ENCODE assay signal across 8 cellular contexts in the genomic region with DNA sequence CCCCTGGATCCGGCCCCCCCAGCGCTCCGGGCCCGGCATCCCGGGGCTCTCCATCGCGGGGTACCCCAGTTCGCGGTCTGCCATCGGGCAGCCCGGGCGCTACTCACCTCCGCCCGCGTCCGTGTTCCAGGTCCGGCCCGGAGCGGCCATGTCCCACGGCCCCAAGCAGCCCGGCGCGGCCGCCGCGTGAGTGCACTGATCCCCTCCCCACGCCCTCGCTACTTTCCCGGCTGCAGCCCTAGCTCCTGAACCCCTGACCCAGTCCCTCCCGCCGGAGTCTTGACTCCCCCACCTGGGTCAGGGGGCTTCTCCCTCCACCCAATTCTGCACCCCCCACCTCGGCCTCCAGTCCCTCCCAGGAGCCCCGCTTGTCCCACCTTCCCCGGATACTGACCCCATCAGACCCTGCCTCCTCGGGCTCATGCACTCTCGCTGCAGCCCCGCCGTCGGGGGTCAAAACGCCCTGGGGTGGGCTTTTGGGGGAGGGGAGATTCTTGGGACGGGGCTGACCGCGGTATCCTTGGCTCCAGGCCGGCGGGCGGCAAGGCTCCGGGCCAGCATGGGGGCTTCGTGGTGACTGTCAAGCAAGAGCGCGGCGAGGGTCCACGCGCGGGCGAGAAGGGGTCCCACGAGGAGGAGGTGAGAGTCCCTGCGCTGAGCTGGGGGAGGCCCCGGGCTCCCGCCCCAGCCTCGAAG. TPM values are rescaled to one million over a fixed set of nuclear protein-coding genes. Genes with fewer than 3 reads are reported as not detected.
A peak's percentile ranks its signal among the peaks of the same experiment; 100 is the strongest.
DNase-seq lines count a peak whose midpoint lies in the region; ATAC-seq and TF ChIP-seq lines count a peak whose summit lies in the region.

No MANE protein-coding gene starts in this region.

- no peak for TF ChIP-seq POLR2A in vagina (IDR thresholded peaks at IDR 0.05)

- 1% methylated on average over 36 to 58 of the region's 60 CpGs for WGBS in mesodermal cell (ENCODE audit: insufficient coverage in 2 of 2), 2 experiments

- TF ChIP-seq CTCF in 22Rv1 (IDR thresholded peaks at IDR 0.05) (no peak), cardiac fibroblast (IDR thresholded peaks at IDR 0.05; ENCODE audit: low read depth, low read length) (no peak), vagina (IDR thresholded peaks at IDR 0.05) (no peak)

- no peaks in the 10 kb centered on the region for H3K27me3 ChIP-seq in vagina

- intact Hi-C loops in vagina (cut with DNase I): no loop called here
- intact Hi-C loops in posterior cingulate gyrus (cut with DNase I): no loop called here

- H3K9me3 ChIP-seq in mesodermal cell (ENCODE audit: control insufficient read depth, low read length) (no peaks in the 10 kb centered on the region), vagina (no peaks in the 10 kb centered on the region)

- DNase-seq in M059J (ENCODE audit: low read depth) (peak; percentile 24), cardiac fibroblast (ENCODE audit: low read depth in 2 of 2) (no peak), vagina (ENCODE audit: extremely low spot score in 2 of 2) (no peak), posterior cingulate gyrus (no peak), pons (ENCODE audit: low spot score) (no peak)

- peak; percentile 13 for ATAC-seq in GM19035 (IDR thresholded peaks at IDR 0.05; ENCODE audit: unreplicated experiment)

- peak overlapping the region; percentile 98 for H3K27ac ChIP-seq in 22Rv1
- H3K27ac ChIP-seq in mesodermal cell (ENCODE audit: low read depth, low read length, severe bottlenecking): peak overlapping the region; percentile 66
- peak overlapping the region; percentile 85 for H3K27ac ChIP-seq in vagina

- H3K4me3 ChIP-seq in cardiac fibroblast (replicated peaks in 1 of 2; ENCODE audit: low read depth in 2 of 2, low read length in 2 of 2): peak overlapping the region; percentile 88 to 95
- H3K4me3 ChIP-seq in mesodermal cell (ENCODE audit: extremely low read depth, insufficient read depth, low read length, poor library complexity, severe bottlenecking): peak overlapping the region; percentile 92
- peak overlapping the region; percentile 90 to 92 for H3K4me3 ChIP-seq in vagina

- H3K4me1 ChIP-seq in mesodermal cell (ENCODE audit: control insufficient read depth, insufficient read depth, low read length, poor library complexity, severe bottlenecking): peaks cover 16% of the 10 kb centered on the region
- H3K4me1 ChIP-seq in vagina: peaks cover 34% of the 10 kb centered on the region

- H3K36me3 ChIP-seq in mesodermal cell (ENCODE audit: control insufficient read depth, insufficient read depth, low read length) (peaks cover 20% of the 10 kb centered on the region), vagina (no peaks in the 10 kb centered on the region)

RNA-seq across cellular contexts. Expression of gene HMG20B, which starts 0.6 kb away (rescaled TPM):
- 112 and 151 TPM in 2 replicates for total RNA-seq in M059J (2014; rRNA removed; shearing (Covaris generic))
- polyA plus RNA-seq in mesodermal cell (2013, experiment 1 of 2): 94.2 TPM
- polyA plus RNA-seq in mesodermal cell (2013, experiment 2 of 2): 82.1 TPM
- total RNA-seq in vagina: 92.8 TPM

RNA-seq across cellular contexts. Expression of gene GIPC3, which starts 12.0 kb away (rescaled TPM):
- total RNA-seq in M059J (2014; rRNA removed; shearing (Covaris generic)): not detected in 2 replicates
- polyA plus RNA-seq in mesodermal cell (2013, experiment 1 of 2): 7.3 TPM
- polyA plus RNA-seq in mesodermal cell (2013, experiment 2 of 2): 5.9 TPM
- total RNA-seq in vagina: 0.25 TPM

RNA-seq across cellular contexts. Expression of gene MFSD12, which starts 15.9 kb away (rescaled TPM):
- 50.7 and 105 TPM in 2 replicates for total RNA-seq in M059J (2014; rRNA removed; shearing (Covaris generic))
- 56.7 TPM for polyA plus RNA-seq in mesodermal cell (2013, experiment 1 of 2)
- polyA plus RNA-seq in mesodermal cell (2013, experiment 2 of 2): 35.7 TPM
- 48.4 TPM for total RNA-seq in vagina

RNA-seq across cellular contexts. Expression of gene TBXA2R, which starts 33.4 kb away (rescaled TPM):
- total RNA-seq in M059J (2014; rRNA removed; shearing (Covaris generic)): 0.59 TPM in 1 of 2 replicates, not detected in the other
- 4.5 TPM for polyA plus RNA-seq in mesodermal cell (2013, experiment 1 of 2)
- polyA plus RNA-seq in mesodermal cell (2013, experiment 2 of 2): 3.7 TPM
- 1.7 TPM for total RNA-seq in vagina

RNA-seq across cellular contexts. Expression of gene TEKTIP1, which starts 34.3 kb away (rescaled TPM):
- total RNA-seq in M059J (2014; rRNA removed; shearing (Covaris generic)): not detected in 2 replicates
- not detected for polyA plus RNA-seq in mesodermal cell (2013, experiment 1 of 2)
- polyA plus RNA-seq in mesodermal cell (2013, experiment 2 of 2): 1.2 TPM
- not detected for total RNA-seq in vagina
